Comparison of ENCODE assay signal across 22 cellular contexts in genomic region chr1:225355863-225356262, GRCh38.
"Had no signal": no experiment of that assay in that cellular context is flagged by ENCODE, and none has a peak within 500 bp of the region (broad histone marks: within the 10 kb centered on the region; RNA-seq: fewer than 3 reads in every experiment).

No MANE protein-coding gene starts in this region.

- H3K4me2 ChIP-seq: KMS-11 had no signal

- H3K4me1 ChIP-seq: SJSA1 had no signal

- FAIRE-seq: HepG2, RCC 7860 had no signal

- ATAC-seq: HepG2 had no signal

- H3K27ac ChIP-seq: KMS-11, SJSA1, SK-N-MC had no signal

- H3K9ac ChIP-seq: KMS-11 had no signal

- H3K9me3 ChIP-seq: SJSA1 had no signal

- H3K27me3 ChIP-seq: SJSA1 had no signal

- DNase-seq: IMR-90, Kasumi-1, MM.1S, NCI-H1092 treated with DMSO at 0.1 percent for 48 hours, NCI-H1436, NCI-H187, NCI-H2029, NCI-H2171, NCI-H226, NCI-H446, NCI-H510A, NCI-H524 treated with DMSO at 0.1 percent for 48 hours, NCI-H69, NCI-H774, Right ventricle myocardium superior, RPMI8226, SIG-M5 had no signal

- H3K4me3 ChIP-seq: SJSA1, SK-N-MC had no signal

- H3K36me3 ChIP-seq: SJSA1 had no signal
